Comparison of ENCODE assay signal across 8 cellular contexts in the genomic region with DNA sequence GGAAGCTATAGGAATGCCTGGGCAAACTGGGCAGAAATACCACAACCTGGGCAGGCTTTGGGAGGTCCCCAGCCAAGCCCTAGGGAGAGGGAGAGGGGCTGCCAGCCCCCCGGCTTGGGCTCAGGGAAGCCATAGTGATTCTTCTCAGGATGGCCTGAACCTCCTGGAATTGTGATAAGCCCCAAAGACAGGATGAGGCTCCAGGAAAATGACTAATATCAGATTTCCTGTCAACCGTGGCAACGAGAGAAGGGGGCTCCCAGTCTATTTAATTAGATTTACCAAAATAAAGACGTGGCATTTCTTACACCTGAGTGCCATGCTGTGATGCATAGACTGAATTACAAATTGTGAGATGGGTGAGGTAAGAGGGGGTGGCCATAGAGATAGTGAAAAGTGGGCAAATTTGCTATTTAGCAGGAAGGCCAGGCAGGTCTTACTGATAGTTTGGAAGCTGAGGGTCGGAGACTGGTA.
DNase-seq lines count a peak whose midpoint lies in the region; ATAC-seq and TF ChIP-seq lines count a peak whose summit lies in the region.

No MANE protein-coding gene starts in this region.

- H3K36me3 Mint-ChIP-seq in T-helper 2 cell treated with Interferon-gamma antibody and Interleukin-4, amounts not matched to agents 5 μg/mL and 100 μg/mL, for 36 hours (ENCODE audit: low read depth) = no peaks in the 10 kb centered on the region

- H3K27me3 ChIP-seq in layer of hippocampus (ENCODE audit: control insufficient read depth, insufficient read depth, low read length) = no peaks in the 10 kb centered on the region
- no peaks in the 10 kb centered on the region for H3K27me3 ChIP-seq in subcutaneous abdominal adipose tissue (ENCODE audit: control insufficient read depth in 5 of 5, insufficient read depth in 4 of 5, low read length in 5 of 5)

- H3K27ac ChIP-seq in layer of hippocampus (ENCODE audit: low read depth, low read length) (peak overlapping the region; percentile 94), subcutaneous abdominal adipose tissue (ENCODE audit: low read depth, low read length) (peak overlapping the region; percentile 88)

- ATAC-seq in HG02884 (IDR thresholded peaks at IDR 0.05; ENCODE audit: unreplicated experiment) = no peak

- no peaks in the 10 kb centered on the region for H3K9me3 Mint-ChIP-seq in T-helper 2 cell treated with Interferon-gamma antibody and Interleukin-4, amounts not matched to agents 5 μg/mL and 100 μg/mL, for 36 hours

- H3K4me3 ChIP-seq in astrocyte of the spinal cord (ENCODE audit: low read depth, low read length) = peak overlapping the region; percentile 59
- H3K4me3 ChIP-seq in subcutaneous abdominal adipose tissue (ENCODE audit: low read depth in 1 of 5, low read length in 5 of 5) = peak overlapping the region; percentile 72 to 84 (median 78)

- no peak for TF ChIP-seq CTCF in astrocyte of the spinal cord (IDR thresholded peaks at IDR 0.05; ENCODE audit: low read depth, low read length)

- peaks cover 66% of the 10 kb centered on the region for H3K27me3 Mint-ChIP-seq in T-helper 2 cell treated with Interferon-gamma antibody and Interleukin-4, amounts not matched to agents 5 μg/mL and 100 μg/mL, for 36 hours (ENCODE audit: low read depth)

- peak overlapping the region in 4 of 5 donors; percentile 56 to 83 (median 78) for H3K9ac ChIP-seq in subcutaneous abdominal adipose tissue (ENCODE audit: low read length in 5 of 5)

- no peak for DNase-seq in T-helper 2 cell treated with Interferon-gamma antibody and Interleukin-4, amounts not matched to agents 5 μg/mL and 100 μg/mL, for 36 hours (ENCODE audit: low spot score)
- DNase-seq in T-helper 2 cell (no peak), astrocyte of the spinal cord (ENCODE audit: low read depth, low spot score) (no peak), cortex of kidney (lab: John Stamatoyannopoulos, UW) (no peak)
- no peak for DNase-seq in activated CD8-positive, alpha-beta memory T cell treated with anti-CD3 and anti-CD28 coated beads for 24 hours

- no peaks in the 10 kb centered on the region for H3K36me3 ChIP-seq in subcutaneous abdominal adipose tissue (ENCODE audit: control insufficient read depth in 5 of 5, insufficient read depth in 5 of 5, low read length in 5 of 5)

- H3K9me3 ChIP-seq in subcutaneous abdominal adipose tissue (ENCODE audit: control insufficient read depth in 5 of 5, low read length in 5 of 5) = no peaks in the 10 kb centered on the region

- no peak overlapping the region for H3K27ac Mint-ChIP-seq in T-helper 2 cell treated with Interferon-gamma antibody and Interleukin-4, amounts not matched to agents 5 μg/mL and 100 μg/mL, for 36 hours

- peaks cover 10% of the 10 kb centered on the region for H3K4me1 Mint-ChIP-seq in T-helper 2 cell treated with Interferon-gamma antibody and Interleukin-4, amounts not matched to agents 5 μg/mL and 100 μg/mL, for 36 hours (ENCODE audit: low read depth)

- in situ Hi-C loops in astrocyte of the spinal cord (cut with HindIII; ENCODE audit: low sequenced_read_pairs) = no loop called here

- H3K4me3 Mint-ChIP-seq in T-helper 2 cell treated with Interferon-gamma antibody and Interleukin-4, amounts not matched to agents 5 μg/mL and 100 μg/mL, for 36 hours = peak overlapping the region; percentile 52

- H3K4me1 ChIP-seq in subcutaneous abdominal adipose tissue (ENCODE audit: control insufficient read depth in 5 of 5, insufficient read depth in 5 of 5, low read length in 5 of 5) = peaks cover 0 to 34% (median 27%) of the 10 kb centered on the region in 5 donors
